ENCODE assay signal across 9 cellular contexts in the genomic region with DNA sequence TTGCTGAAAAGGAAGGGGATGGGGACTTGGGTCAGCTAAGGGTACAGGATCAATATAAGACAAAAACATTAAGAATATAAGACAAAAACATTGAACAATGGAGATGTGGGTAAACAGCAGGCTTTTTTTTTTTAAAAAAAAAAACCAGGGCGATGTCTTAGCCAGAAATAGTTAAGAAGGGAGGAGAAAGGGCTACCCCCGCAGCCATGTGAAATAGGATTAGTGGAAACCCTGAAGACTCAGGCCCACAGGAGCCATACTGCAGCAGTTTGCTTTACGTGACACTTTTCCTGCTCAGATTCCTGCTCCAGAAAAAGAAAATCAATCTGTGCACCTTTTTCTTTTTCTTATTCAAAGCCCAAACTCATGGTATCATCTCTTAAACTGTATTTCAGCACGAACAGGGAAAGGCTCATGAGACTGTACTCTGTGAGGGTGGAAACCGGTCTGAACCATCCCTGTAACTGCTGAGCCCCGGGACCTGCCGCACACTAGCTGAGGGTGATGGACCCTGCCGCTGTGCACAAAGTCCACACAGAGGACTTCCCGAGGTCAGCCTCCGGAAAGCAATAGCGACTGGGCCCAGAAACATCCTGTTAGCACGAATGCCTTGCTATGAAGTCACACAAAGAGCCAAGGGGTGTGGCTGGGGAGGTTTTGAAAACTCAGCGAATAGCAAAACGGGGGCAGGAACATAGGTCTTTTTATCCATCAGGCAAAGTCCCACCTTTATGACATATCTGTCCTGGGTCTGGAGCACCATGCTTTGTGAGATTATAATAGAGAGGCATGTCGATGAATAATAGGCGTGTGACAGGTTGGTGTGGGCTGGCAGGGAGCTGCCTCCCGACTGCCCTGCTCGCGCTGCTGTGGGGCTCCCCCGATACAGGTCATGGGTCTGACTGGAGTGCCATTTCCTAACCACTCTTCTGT. TPM values are rescaled to one million over a fixed set of nuclear protein-coding genes. Genes with fewer than 3 reads are reported as not detected.
A peak's percentile ranks its signal among the peaks of the same experiment; 100 is the strongest.
DNase-seq lines count a peak whose midpoint lies in the region; ATAC-seq and TF ChIP-seq lines count a peak whose summit lies in the region.
"Had no signal": no experiment of that assay in that cellular context is flagged by ENCODE, and none has a peak within 500 bp of the region (broad histone marks: within the 10 kb centered on the region; RNA-seq: fewer than 3 reads in every experiment).

No MANE protein-coding gene starts in this region.

- WGBS in thyroid gland, 2 donors: 58 to 62% methylated on average over 20 of the region's 20 CpGs

- H3K4me3 ChIP-seq in cardiac fibroblast (replicated peaks in 1 of 2; ENCODE audit: low read depth in 2 of 2, low read length in 2 of 2): peak overlapping the region; percentile 33 to 53
- peak overlapping the region in 1 of 3 donors; percentile 38 for H3K4me3 ChIP-seq in thyroid gland (replicated peaks in 1 of 3)
- H3K4me3 ChIP-seq: A549 had no signal

- H3K36me3 ChIP-seq in thyroid gland: no peaks in the 10 kb centered on the region

- intact Hi-C loops in thyroid gland (cut with DNase I): no loop called here

- in situ Hi-C loops in SK-MEL-5 (cut with HindIII; ENCODE audit: low pct_unique_long_range_greater_than_20kb, low sequenced_read_pairs): no loop called here

- DNase-seq in NCI-H1092 treated with DMSO at 0.1 percent for 48 hours (lab: John Stamatoyannopoulos, UW) (peak; percentile 69), NCI-H1092 (lab: John Stamatoyannopoulos, UW) (no peak), SK-MEL-5 (ENCODE audit: low read depth, low spot score) (peak; percentile 29), cardiac fibroblast (ENCODE audit: low read depth in 2 of 2) (peak in 1 of 2 donors; percentile 65), left kidney (ENCODE audit: low read depth, low spot score) (peak; percentile 85), thyroid gland (no peak)
- DNase-seq in stimulated activated naive CD4-positive, alpha-beta T cell (lab: John Stamatoyannopoulos, UW): peak in 5 of 6 experiments; percentile 21 to 60 (median 52)

- H3K27ac ChIP-seq in thyroid gland: no peak overlapping the region
- H3K27ac ChIP-seq: A549 had no signal

- H3K27me3 ChIP-seq in thyroid gland: no peaks in the 10 kb centered on the region

- no peak for TF ChIP-seq POLR2A in thyroid gland (IDR thresholded peaks at IDR 0.05)

- TF ChIP-seq CTCF in cardiac fibroblast (IDR thresholded peaks at IDR 0.05; ENCODE audit: low read depth, low read length): no peak
- TF ChIP-seq CTCF in thyroid gland (IDR thresholded peaks at IDR 0.05): no peak

- H3K9me3 ChIP-seq in thyroid gland: no peaks in the 10 kb centered on the region
- H3K9me3 ChIP-seq: A549 had no signal

- H3K4me1 ChIP-seq in thyroid gland: peaks cover 4 to 17% of the 10 kb centered on the region in 2 donors
- H3K4me1 ChIP-seq: A549 had no signal

- no peak for ATAC-seq in HG02938 (IDR thresholded peaks at IDR 0.05; ENCODE audit: unreplicated experiment)
- ATAC-seq: A549 had no signal

RNA-seq across cellular contexts. Expression of gene CDK5R1, which starts 33.2 kb away (rescaled TPM):
- 18.0 and 20.0 TPM in 2 replicates for total RNA-seq in SK-MEL-5 (2014; rRNA removed; shearing (Covaris generic))
- polyA plus RNA-seq in SK-MEL-5 (2015; cell fraction: cytosol; rRNA removed): 19.6 and 26.1 TPM in 2 replicates
- polyA plus RNA-seq in SK-MEL-5 (2015; cell fraction: nucleus; rRNA removed): 20.8 and 29.0 TPM in 2 replicates
- under 1 TPM; 0.49 to 0.78 (median 0.58) TPM for total RNA-seq in thyroid gland

Comparison
In these comparisons a context has a peak if more than half of its experiments do, and no peak if none do; other contexts are left out.
1. DNase-seq: peak in NCI-H1092 treated with DMSO at 0.1 percent for 48 hours (single experiment), SK-MEL-5 (single experiment), left kidney (single experiment) and stimulated activated naive CD4-positive, alpha-beta T cell (5 of 6); none in NCI-H1092 (single experiment) and thyroid gland (0 of 2).
2. RNA of gene CDK5R1, which starts 33.2 kb away (total RNA-seq): 18.0 to 20.0 TPM in SK-MEL-5; 0.49 to 0.78 TPM in thyroid gland; every median in the first group is over 10 times any median in the second.